In the genomic region with DNA sequence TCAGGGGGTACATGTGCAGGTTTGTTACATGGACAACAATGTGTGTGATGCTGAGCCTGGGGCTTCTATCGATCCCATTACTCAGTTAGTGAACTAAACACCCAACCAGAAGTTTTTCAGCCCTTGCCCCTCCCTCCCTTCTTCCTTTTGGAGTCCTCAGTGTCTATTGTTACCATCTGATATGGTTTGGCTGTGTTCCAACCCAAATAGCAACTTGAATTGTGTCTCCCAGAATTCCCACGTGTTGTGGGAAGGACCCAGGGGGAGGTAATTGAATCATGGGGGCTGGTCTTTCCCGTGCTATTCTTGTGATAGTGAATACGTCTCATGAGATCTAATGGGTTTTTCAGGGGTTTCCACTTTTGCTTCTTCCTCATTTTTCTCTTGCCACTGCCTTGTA, we compare ENCODE assay signal across 8 cellular contexts.
A peak's percentile ranks its signal among the peaks of the same experiment; 100 is the strongest.
DNase-seq lines count a peak whose midpoint lies in the region; TF ChIP-seq lines count a peak whose summit lies in the region.
"Not testable (repeated sequence)": the region's sequence is repeated elsewhere in the genome, so short reads cannot be mapped to it uniquely, and the experiment has no call there.

No MANE protein-coding gene starts in this region.

- CTCF ChIA-PET in SK-N-SH (lab: Yijun Ruan, JAX): interaction anchor here (1.4 kb wide), 1 partner anchor 10 kb away, joined by 4 read pairs; no protein-coding TSS in a partner anchor

- H3K27me3 ChIP-seq in BE2C; SK-N-SH (ENCODE audit: insufficient read depth); smooth muscle cell (ENCODE audit: low read depth): not testable (repeated sequence)

- not testable (repeated sequence) for H3K9ac ChIP-seq in SK-N-SH; smooth muscle cell (ENCODE audit: low read depth)

- not testable (repeated sequence) for H3K4me3 ChIP-seq in BE2C (ENCODE audit: low read depth, low read length); SK-N-SH (ENCODE audit: low read depth in 2 of 2, low read length in 1 of 2); smooth muscle cell

- TF ChIP-seq CTCF in BE2C (IDR thresholded peaks at IDR 0.05; ENCODE audit: low read depth, low read length); SK-N-SH (IDR thresholded peaks at IDR 0.05); smooth muscle cell (IDR thresholded peaks at IDR 0.05; ENCODE audit: borderline replicate concordance, insufficient read depth, poor library complexity, severe bottlenecking): not testable (repeated sequence)

- not testable (repeated sequence) for H3K9me3 ChIP-seq in BE2C; SK-N-SH; smooth muscle cell (replicated peaks; ENCODE audit: low read depth)

- H3K79me2 ChIP-seq in SK-N-SH (ENCODE audit: insufficient read depth); smooth muscle cell (ENCODE audit: low read depth): not testable (repeated sequence)

- H3F3A ChIP-seq in SK-N-SH (replicated peaks; ENCODE audit: insufficient read depth): not testable (repeated sequence)
- H3F3A ChIP-seq in smooth muscle cell (ENCODE audit: low read depth): peaks cover 16% of the 10 kb centered on the region

- H2AFZ ChIP-seq in SK-N-SH (ENCODE audit: low read depth); smooth muscle cell (ENCODE audit: low read depth): not testable (repeated sequence)

- DNase-seq in BE2C (peak; percentile 61), NCI-H345 (lab: John Stamatoyannopoulos, UW) (peak; percentile 18), brain pericyte (ENCODE audit: low read depth, low spot score) (peak; percentile 47), fibroblast of peridontal ligament (ENCODE audit: extremely low read depth) (peak; percentile 29), lung microvascular endothelial cell (ENCODE audit: low read depth in 2 of 2) (peak; percentile 89 to 92)
- DNase-seq in SK-N-SH; smooth muscle cell (lab: John Stamatoyannopoulos, UW; ENCODE audit: unreplicated experiment): not testable (repeated sequence)

- H3K4me1 ChIP-seq in BE2C; SK-N-SH (ENCODE audit: control insufficient read depth in 1 of 2, insufficient read depth in 2 of 2, low read depth in 1 of 2, low read length in 1 of 2); smooth muscle cell (ENCODE audit: low read depth): not testable (repeated sequence)

- 43% methylated on average over 4 of the region's 4 CpGs for WGBS in SK-N-SH (ENCODE audit: low lambda C conversion rate)
- 70% methylated on average over 4 of the region's 4 CpGs for WGBS in smooth muscle cell (ENCODE audit: low lambda C conversion rate)

- POLR2A ChIA-PET in SK-N-SH (lab: Yijun Ruan, JAX): not testable (repeated sequence)

- H3K27ac ChIP-seq in SK-N-SH (ENCODE audit: low read depth in 2 of 2, low read length in 1 of 2): peak overlapping the region in 1 of 2 experiments; percentile 30; a peak in 1 of 4 replicates
- peak overlapping the region; percentile 74 for H3K27ac ChIP-seq in smooth muscle cell (ENCODE audit: low read depth)

- not testable (repeated sequence) for H3K9me2 ChIP-seq in SK-N-SH

- not testable (repeated sequence) for TF ChIP-seq RAD21 in Ishikawa (IDR thresholded peaks at IDR 0.05; ENCODE audit: low read depth); SK-N-SH (IDR thresholded peaks at IDR 0.05; ENCODE audit: low read length)

- not testable (repeated sequence) for H3K36me3 ChIP-seq in BE2C; SK-N-SH (replicated peaks in 1 of 2; ENCODE audit: control insufficient read depth in 1 of 2, insufficient read depth in 2 of 2, low read length in 1 of 2); smooth muscle cell (ENCODE audit: low read depth)

- not testable (repeated sequence) for H3K4me2 ChIP-seq in SK-N-SH, smooth muscle cell

- not testable (repeated sequence) for TF ChIP-seq EP300 in Ishikawa (IDR thresholded peaks at IDR 0.05; ENCODE audit: borderline replicate concordance); SK-N-SH (IDR thresholded peaks at IDR 0.05; ENCODE audit: borderline replicate concordance in 1 of 2, low read depth in 1 of 2, low read length in 1 of 2)

- not testable (repeated sequence) for H4K20me1 ChIP-seq in SK-N-SH (ENCODE audit: insufficient read depth); smooth muscle cell (ENCODE audit: low read depth)

TF ChIP-seq in Ishikawa, 13 proteins besides CTCF, POLR2A, EP300 and RAD21:
- TF ChIP-seq NFIC (IDR thresholded peaks at IDR 0.05): 0 out of 2 replicates have a peak, but pooled peaks have one; percentile 33

TF ChIP-seq in SK-N-SH, 30 proteins besides CTCF, POLR2A, EP300 and RAD21:
- peak; percentile 44 for TF ChIP-seq NFIC (IDR thresholded peaks at IDR 0.05; ENCODE audit: borderline replicate concordance)
